Comparison of ENCODE assay signal across 9 cellular contexts in the genomic region with DNA sequence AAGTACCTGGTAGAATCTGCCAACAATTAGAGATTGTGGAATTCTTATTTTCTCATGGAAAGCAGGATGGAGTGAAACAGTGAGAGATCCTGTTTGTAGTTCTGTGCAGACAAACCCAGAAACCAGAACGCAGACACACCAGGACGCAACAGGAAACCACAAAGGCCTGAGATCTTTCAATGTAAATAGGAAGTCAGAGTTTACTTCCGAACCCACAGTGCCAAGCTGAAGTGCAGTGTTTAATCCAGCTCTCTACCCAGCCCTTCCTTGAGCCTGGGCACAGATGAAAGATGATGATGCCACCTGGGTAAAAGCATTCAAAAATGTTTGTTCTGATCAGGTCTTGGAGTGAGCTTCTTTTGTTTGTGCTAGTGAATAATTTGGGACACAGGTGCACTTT.
DNase-seq lines count a peak whose midpoint lies in the region; ATAC-seq and TF ChIP-seq lines count a peak whose summit lies in the region.
"Had no signal": no experiment of that assay in that cellular context is flagged by ENCODE, and none has a peak within 500 bp of the region (broad histone marks: within the 10 kb centered on the region; RNA-seq: fewer than 3 reads in every experiment).

No MANE protein-coding gene starts in this region.

- TF ChIP-seq CTCF in astrocyte of the spinal cord (IDR thresholded peaks at IDR 0.05; ENCODE audit: low read depth, low read length) (no peak), psoas muscle (IDR thresholded peaks at IDR 0.05) (no peak)

- ATAC-seq in GM18861 (IDR thresholded peaks at IDR 0.05; ENCODE audit: unreplicated experiment) (peak; percentile 87), HG02763 (IDR thresholded peaks at IDR 0.05; ENCODE audit: unreplicated experiment) (peak; percentile 74), psoas muscle (no peak), GM19328 (IDR thresholded peaks at IDR 0.05; ENCODE audit: unreplicated experiment) (no peak)
- ATAC-seq: K562 had no signal

- H3K4me1 ChIP-seq in psoas muscle, result no peaks in the 10 kb centered on the region

- in situ Hi-C loops in astrocyte of the spinal cord (cut with HindIII; ENCODE audit: low sequenced_read_pairs), result no loop called here

- peak; percentile 72 for DNase-seq in NCI-H748 treated with DMSO at 0.1 percent for 48 hours (lab: John Stamatoyannopoulos, UW)
- peak; percentile 48 for DNase-seq in astrocyte of the spinal cord (ENCODE audit: low read depth, low spot score)
- no peak for DNase-seq in NCI-H526 (lab: John Stamatoyannopoulos, UW)
- no peak for DNase-seq in psoas muscle
- DNase-seq in EL, result no peak

- H3K4me3 ChIP-seq in astrocyte of the spinal cord (ENCODE audit: low read depth, low read length) (no peak overlapping the region), psoas muscle (no peak overlapping the region)
- H3K4me3 ChIP-seq: K562 had no signal

- intact Hi-C loops in psoas muscle (cut with DNase I), result no loop called here

- no peak overlapping the region for H3K27ac ChIP-seq in psoas muscle

- no peaks in the 10 kb centered on the region for H3K36me3 ChIP-seq in psoas muscle (ENCODE audit: insufficient read depth in 1 of 2, low read depth in 1 of 2)

- H3K9me3 ChIP-seq in psoas muscle, result peaks cover 6% of the 10 kb centered on the region

- 84 to 85% (median 85%) methylated on average over 3 of the region's 3 CpGs for WGBS in psoas muscle, 3 donors

- no peaks in the 10 kb centered on the region for H3K27me3 ChIP-seq in psoas muscle (ENCODE audit: insufficient read depth in 3 of 3, low read length in 2 of 3)

Comparison
In these comparisons a context has a peak if more than half of its experiments do, and no peak if none do; other contexts are left out.
1. ATAC-seq: peak in GM18861 (single experiment) and HG02763 (single experiment); none in psoas muscle (0 of 4) and GM19328 (single experiment).
2. DNase-seq: peak in NCI-H748 treated with DMSO at 0.1 percent for 48 hours (single experiment) and astrocyte of the spinal cord (single experiment); none in NCI-H526 (0 of 2), psoas muscle (0 of 2) and EL (single experiment).